11 cellular contexts compared by ENCODE assay signal in genomic region chr19:4183967-4184717, GRCh38. TPM values are rescaled to one million over a fixed set of nuclear protein-coding genes. Genes with fewer than 3 reads are reported as not detected.
DNase-seq lines count a peak whose midpoint lies in the region; ATAC-seq and TF ChIP-seq lines count a peak whose summit lies in the region.
"Had no signal": no experiment of that assay in that cellular context is flagged by ENCODE, and none has a peak within 500 bp of the region (broad histone marks: within the 10 kb centered on the region; RNA-seq: fewer than 3 reads in every experiment).

No MANE protein-coding gene starts in this region.

- H3K9ac ChIP-seq in endodermal cell (ENCODE audit: extremely low read depth, low read length, poor library complexity, severe bottlenecking): no peak overlapping the region

- TF ChIP-seq CTCF in endodermal cell (conservative IDR thresholded peaks at IDR 0.05): no peak

- H3K27ac ChIP-seq in right cardiac atrium (ENCODE audit: low read length) (no peak overlapping the region), endodermal cell (ENCODE audit: low read depth, low read length) (no peak overlapping the region)
- H3K27ac ChIP-seq: upper lobe of left lung had no signal

- DNase-seq in Right ventricle myocardium inferior (ENCODE audit: missing footprints) (peak; percentile 58), right cardiac atrium (no peak), NCI-H510A treated with DMSO at 0.1 percent for 48 hours (lab: John Stamatoyannopoulos, UW) (peak; percentile 91), endodermal cell (peak; percentile 52), T1000 (lab: John Stamatoyannopoulos, UW) (no peak)
- DNase-seq in central memory CD4-positive, alpha-beta T cell: no peak
- DNase-seq: activated CD8-positive, alpha-beta memory T cell treated with anti-CD3 and anti-CD28 coated beads, Interleukin-2, amount 50 U/mL, for 48 hours; DND-41 had no signal

- no peaks in the 10 kb centered on the region for H3K9me3 Mint-ChIP-seq in endodermal cell

- H3K4me1 Mint-ChIP-seq in endodermal cell: peaks cover 1% of the 10 kb centered on the region

- peaks cover 6% of the 10 kb centered on the region for H3K36me3 ChIP-seq in endodermal cell (ENCODE audit: control insufficient read depth, insufficient read depth, low read length)

- peaks cover 2% of the 10 kb centered on the region for H3K4me1 ChIP-seq in right cardiac atrium (ENCODE audit: control insufficient read depth, insufficient read depth, low read length)
- no peaks in the 10 kb centered on the region for H3K4me1 ChIP-seq in endodermal cell (ENCODE audit: control insufficient read depth, insufficient read depth, low read length)

- ATAC-seq in Right ventricle myocardium inferior (no peak), right cardiac atrium (no peak), GM19397 (IDR thresholded peaks at IDR 0.05; ENCODE audit: unreplicated experiment) (no peak), HG02938 (IDR thresholded peaks at IDR 0.05; ENCODE audit: unreplicated experiment) (no peak)

- 32% methylated on average over 23 of the region's 23 CpGs for WGBS in right cardiac atrium
- WGBS in endodermal cell (ENCODE audit: insufficient coverage in 1 of 2, insufficient read length in 1 of 2), 2 experiments: 70 to 73% methylated on average over 10 to 23 of the region's 23 CpGs

- H3K4me3 Mint-ChIP-seq in endodermal cell: peak overlapping the region; percentile 32

- peaks cover 11% of the 10 kb centered on the region for H3K27me3 Mint-ChIP-seq in endodermal cell (ENCODE audit: insufficient read depth)

- no peaks in the 10 kb centered on the region for H3K9me3 ChIP-seq in right cardiac atrium (ENCODE audit: control insufficient read depth, low read length)
- H3K9me3 ChIP-seq in endodermal cell (ENCODE audit: control insufficient read depth, low read length): no peaks in the 10 kb centered on the region
- H3K9me3 ChIP-seq: upper lobe of left lung had no signal

- no peak overlapping the region for H3K27ac Mint-ChIP-seq in endodermal cell

- H3K36me3 Mint-ChIP-seq in endodermal cell (ENCODE audit: low read depth): peaks cover 12% of the 10 kb centered on the region

- H3K4me3 ChIP-seq in right cardiac atrium (ENCODE audit: low read length) (no peak overlapping the region), endodermal cell (ENCODE audit: low read length) (no peak overlapping the region)

- H3K27me3 ChIP-seq in right cardiac atrium (ENCODE audit: control insufficient read depth, insufficient read depth) (no peaks in the 10 kb centered on the region), endodermal cell (ENCODE audit: control insufficient read depth, insufficient read depth, low read length, poor library complexity, severe bottlenecking) (no peaks in the 10 kb centered on the region)
- H3K27me3 ChIP-seq: upper lobe of left lung had no signal

- intact Hi-C loops in Right ventricle myocardium inferior (cut with DNase I): loop anchor here (5.0 kb wide), 2 partner anchors 62 to 197 kb away; partner anchors contain the start of genes EEF2 and MAP2K2
- intact Hi-C loops in right cardiac atrium (cut with DNase I): loop anchor here in 2 of 4 donors (10.0 kb wide), 2 partner anchors 179 to 199 kb away; partner anchors contain the start of genes EEF2 (in 1 of the 2) and PIAS4 (in 1 of the 2)

RNA-seq across cellular contexts. Expression of gene ANKRD24, which starts 1.7 kb away (rescaled TPM):
- 0.19 TPM for total RNA-seq in Right ventricle myocardium inferior
- total RNA-seq in right cardiac atrium: under 1 TPM; 0.31 to 0.88 (median 0.41) TPM
- polyA plus RNA-seq in right cardiac atrium: 0.45 TPM
- total RNA-seq in endodermal cell: 1 to 10 TPM in 1 of 2 donors, under 1 TPM in 1; 0.77 to 2.0 TPM
- polyA plus RNA-seq in endodermal cell (2013, experiment 1 of 2): 1.6 TPM
- 1.1 TPM for polyA plus RNA-seq in endodermal cell (2013, experiment 2 of 2)

RNA-seq across cellular contexts. Expression of gene SIRT6, which starts 1.8 kb away (rescaled TPM):
- total RNA-seq in Right ventricle myocardium inferior: 10.4 TPM
- total RNA-seq in right cardiac atrium: 10 to 100 TPM; 11.2 to 16.6 (median 13.1) TPM
- 15.8 TPM for polyA plus RNA-seq in right cardiac atrium
- 10 to 100 TPM; 22.1 to 29.1 TPM for total RNA-seq in endodermal cell
- polyA plus RNA-seq in endodermal cell (2013, experiment 1 of 2): 21.4 TPM
- polyA plus RNA-seq in endodermal cell (2013, experiment 2 of 2): 21.3 TPM

RNA-seq across cellular contexts. Expression of gene CREB3L3, which starts 30.7 kb away (rescaled TPM):
- not detected for total RNA-seq in Right ventricle myocardium inferior
- total RNA-seq in right cardiac atrium: not detected
- not detected for polyA plus RNA-seq in right cardiac atrium
- total RNA-seq in endodermal cell: under 1 TPM; 0.26 to 0.31 TPM
- 0.25 TPM for polyA plus RNA-seq in endodermal cell (2013, experiment 1 of 2)
- polyA plus RNA-seq in endodermal cell (2013, experiment 2 of 2): not detected

RNA-seq across cellular contexts. Expression of gene EBI3, which starts 45.2 kb away (rescaled TPM):
- total RNA-seq in Right ventricle myocardium inferior (0.73 TPM), right cardiac atrium (1 to 10 TPM; 1.8 to 2.3 (median 2.1) TPM), endodermal cell (not detected)
- polyA plus RNA-seq in right cardiac atrium: 0.70 TPM
- 0.25 TPM for polyA plus RNA-seq in endodermal cell (2013, experiment 1 of 2)
- 0.54 TPM for polyA plus RNA-seq in endodermal cell (2013, experiment 2 of 2)

Comparison
In these comparisons a context has a peak if more than half of its experiments do, and no peak if none do; other contexts are left out.
1. DNase-seq: peak in Right ventricle myocardium inferior (single experiment), NCI-H510A treated with DMSO at 0.1 percent for 48 hours (single experiment) and endodermal cell (single experiment); none in right cardiac atrium (0 of 3), T1000 (single experiment) and central memory CD4-positive, alpha-beta T cell (single experiment).